ENCODE assay signal across 19 cellular contexts in the genomic region with DNA sequence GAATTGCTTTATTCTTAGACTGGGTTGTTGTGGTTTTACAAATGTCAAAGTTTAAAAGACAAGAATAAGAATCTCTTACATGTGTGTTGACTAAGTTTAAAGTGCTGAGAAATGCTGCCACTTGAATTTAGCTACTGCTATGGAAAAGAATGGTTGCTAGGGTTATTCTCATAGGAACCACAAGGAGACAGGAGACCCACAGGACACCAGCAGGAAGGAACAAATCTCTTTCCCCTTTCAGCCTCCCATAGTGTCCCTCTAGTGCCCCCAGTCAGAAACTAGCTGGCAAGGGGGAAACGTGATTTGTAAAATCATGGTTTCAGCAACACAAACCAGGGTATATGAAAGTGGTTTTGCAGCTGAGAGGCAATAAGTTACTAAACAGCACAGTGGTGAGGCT.
A peak's percentile ranks its signal among the peaks of the same experiment; 100 is the strongest.
DNase-seq lines count a peak whose midpoint lies in the region; ATAC-seq and TF ChIP-seq lines count a peak whose summit lies in the region.
"Had no signal": no experiment of that assay in that cellular context is flagged by ENCODE, and none has a peak within 500 bp of the region (broad histone marks: within the 10 kb centered on the region; RNA-seq: fewer than 3 reads in every experiment).

No MANE protein-coding gene starts in this region.

- TF ChIP-seq CTCF in cardiac muscle cell (IDR thresholded peaks at IDR 0.05; ENCODE audit: low read depth, low read length) (peak; percentile 31), left ventricle myocardium inferior (IDR thresholded peaks at IDR 0.05; ENCODE audit: borderline replicate concordance) (no peak), WTC11 (IDR thresholded peaks at IDR 0.05) (no peak), foreskin keratinocyte (conservative IDR thresholded peaks at IDR 0.05) (peak; percentile 47), type B pancreatic cell (conservative IDR thresholded peaks at IDR 0.05) (peak; percentile 41), colonic mucosa (IDR thresholded peaks at IDR 0.05) (no peak), stomach (IDR thresholded peaks at IDR 0.05) (no peak)

- DNase-seq in cardiac muscle cell (ENCODE audit: low read depth in 1 of 2, low spot score in 1 of 2) (peak in 1 of 2 donors; percentile 21), left ventricle myocardium inferior (no peak), WTC11 (ENCODE audit: low spot score) (no peak), foreskin keratinocyte (no peak), type B pancreatic cell (ENCODE audit: extremely low spot score, unreplicated experiment) (no peak), colonic mucosa (no peak), stomach (no peak), NCI-H748 treated with DMSO at 0.1 percent for 48 hours (lab: John Stamatoyannopoulos, UW) (no peak)
- DNase-seq: activated CD4-positive, alpha-beta T cell treated with anti-CD3 and anti-CD28 coated beads, Interleukin-2, amount 50 U/mL, for 4 hours; activated T-cell treated with anti-CD3 and anti-CD28 coated beads, Interleukin-2, amount 50 U/mL, for 24 hours; Caco-2; caudate nucleus; GF-D8; glutamatergic neuron; kidney; NCI-H146; SHP77 treated with DMSO at 0.1 percent for 48 hours; stimulated activated naive CD8-positive, alpha-beta T cell treated with anti-CD3 and anti-CD28 coated beads, Interleukin-15, Interleukin-2, amounts not matched to agents 100 U/mL and 50 U/mL, for 24 hours had no signal

- no peaks in the 10 kb centered on the region for H3K9me3 ChIP-seq in cardiac muscle cell (ENCODE audit: low read depth)
- no peaks in the 10 kb centered on the region for H3K9me3 ChIP-seq in left ventricle myocardium inferior (replicated peaks)
- no peaks in the 10 kb centered on the region for H3K9me3 ChIP-seq in colonic mucosa
- no peaks in the 10 kb centered on the region for H3K9me3 ChIP-seq in stomach
- H3K9me3 ChIP-seq: Caco-2 had no signal

- peaks cover 7% of the 10 kb centered on the region; the same call in 1 of the 2 replicates for H3K4me1 Mint-ChIP-seq in WTC11
- peaks cover 28% of the 10 kb centered on the region for H3K4me1 Mint-ChIP-seq in type B pancreatic cell (ENCODE audit: unreplicated experiment)
- H3K4me1 Mint-ChIP-seq: activated naive CD4-positive, alpha-beta T cell treated with anti-CD3 and anti-CD28 coated beads, Interleukin-2, amount 50 U/mL, for 24 hours had no signal

- TF ChIP-seq EP300 in stomach (IDR thresholded peaks at IDR 0.05) = no peak

- CTCF ChIA-PET in WTC11 (lab: Charles Lee) = interaction anchor here (1.2 to 2.1 kb wide), 7 partner anchors 24 to 228 kb away, joined by 3 to 22 read pairs (median 4); a partner anchor contains a TSS

- H3K9me3 Mint-ChIP-seq in WTC11 (no peaks in the 10 kb centered on the region), type B pancreatic cell (no peaks in the 10 kb centered on the region)
- H3K9me3 Mint-ChIP-seq: activated naive CD4-positive, alpha-beta T cell treated with anti-CD3 and anti-CD28 coated beads, Interleukin-2, amount 50 U/mL, for 24 hours; activated T-cell treated with anti-CD3 and anti-CD28 coated beads, Interleukin-2, amount 50 U/mL, for 24 hours had no signal

- H3K36me3 ChIP-seq in cardiac muscle cell (no peaks in the 10 kb centered on the region), left ventricle myocardium inferior (no peaks in the 10 kb centered on the region), colonic mucosa (no peaks in the 10 kb centered on the region), stomach (no peaks in the 10 kb centered on the region)

- no peak overlapping the region for H3K27ac ChIP-seq in cardiac muscle cell
- H3K27ac ChIP-seq in left ventricle myocardium inferior (replicated peaks) = no peak overlapping the region
- H3K27ac ChIP-seq in foreskin keratinocyte = no peak overlapping the region
- H3K27ac ChIP-seq in colonic mucosa = no peak overlapping the region
- H3K27ac ChIP-seq in stomach = no peak overlapping the region

- no peak overlapping the region for H3K9ac ChIP-seq in colonic mucosa (ENCODE audit: low read depth in 2 of 2, low read length in 2 of 2)

- H3K4me1 ChIP-seq in cardiac muscle cell (ENCODE audit: low read depth) = no peaks in the 10 kb centered on the region
- H3K4me1 ChIP-seq in left ventricle myocardium inferior = no peaks in the 10 kb centered on the region
- H3K4me1 ChIP-seq in foreskin keratinocyte = no peaks in the 10 kb centered on the region
- H3K4me1 ChIP-seq in colonic mucosa = no peaks in the 10 kb centered on the region
- H3K4me1 ChIP-seq in stomach = peaks cover 0 to 6% (median 0%) of the 10 kb centered on the region in 4 donors
- H3K4me1 ChIP-seq: Caco-2 had no signal

- WGBS in stomach, 5 donors = 38 to 70% (median 65%) methylated on average over 1 of the region's 1 CpG

- peak; percentile 90 for ATAC-seq in WTC11
- ATAC-seq in foreskin keratinocyte = no peak
- ATAC-seq: stimulated activated naive CD8-positive, alpha-beta T cell treated with anti-CD3 and anti-CD28 coated beads, Interleukin-15, Interleukin-2, amounts not matched to agents 100 U/mL and 50 U/mL, for 24 hours had no signal

- H3K27me3 ChIP-seq in cardiac muscle cell (no peaks in the 10 kb centered on the region), left ventricle myocardium inferior (ENCODE audit: low read depth) (no peaks in the 10 kb centered on the region), foreskin keratinocyte (no peaks in the 10 kb centered on the region), colonic mucosa (no peaks in the 10 kb centered on the region), stomach (no peaks in the 10 kb centered on the region)

- H3K27ac Mint-ChIP-seq in WTC11 = no peak overlapping the region
- H3K27ac Mint-ChIP-seq in type B pancreatic cell = no peak overlapping the region
- H3K27ac Mint-ChIP-seq: activated naive CD4-positive, alpha-beta T cell treated with anti-CD3 and anti-CD28 coated beads, Interleukin-2, amount 50 U/mL, for 24 hours; activated T-cell treated with anti-CD3 and anti-CD28 coated beads, Interleukin-2, amount 50 U/mL, for 24 hours had no signal

- no peaks in the 10 kb centered on the region for H3K36me3 Mint-ChIP-seq in WTC11
- no peaks in the 10 kb centered on the region for H3K36me3 Mint-ChIP-seq in type B pancreatic cell

- POLR2A ChIA-PET in WTC11 (lab: Charles Lee) = no interaction called here

- no peak for TF ChIP-seq POLR2A in stomach (IDR thresholded peaks at IDR 0.05)

- H3K4me3 ChIP-seq in cardiac muscle cell (no peak overlapping the region), left ventricle myocardium inferior (no peak overlapping the region), colonic mucosa (no peak overlapping the region), stomach (no peak overlapping the region)

- H3K4me3 Mint-ChIP-seq in WTC11 (no peak overlapping the region), type B pancreatic cell (no peak overlapping the region)
- H3K4me3 Mint-ChIP-seq: activated naive CD4-positive, alpha-beta T cell treated with anti-CD3 and anti-CD28 coated beads, Interleukin-2, amount 50 U/mL, for 24 hours; activated T-cell treated with anti-CD3 and anti-CD28 coated beads, Interleukin-2, amount 50 U/mL, for 24 hours had no signal

- intact Hi-C loops in left ventricle myocardium inferior (cut with micrococcal nuclease) (no loop called here), colonic mucosa (cut with DNase I) (no loop called here), stomach (cut with DNase I; ENCODE audit: low total_unique reads) (no loop called here)

- no peaks in the 10 kb centered on the region for H3K27me3 Mint-ChIP-seq in WTC11 (ENCODE audit: low read depth)
- H3K27me3 Mint-ChIP-seq in type B pancreatic cell = peaks cover 19% of the 10 kb centered on the region
- H3K27me3 Mint-ChIP-seq: activated naive CD4-positive, alpha-beta T cell treated with anti-CD3 and anti-CD28 coated beads, Interleukin-2, amount 50 U/mL, for 24 hours; activated T-cell treated with anti-CD3 and anti-CD28 coated beads, Interleukin-2, amount 50 U/mL, for 24 hours had no signal

TF ChIP-seq in WTC11, 78 proteins besides CTCF, POLR2A, EP300 and RAD21 (continues in another document):
- TF ChIP-seq RELA (CRISPR knock-in tag; IDR thresholded peaks at IDR 0.05; ENCODE audit: borderline replicate concordance) (no peak), NR2C2 (CRISPR knock-in tag; IDR thresholded peaks at IDR 0.05) (no peak), JUN (CRISPR knock-in tag; IDR thresholded peaks at IDR 0.05) (no peak), PRRX2 (CRISPR knock-in tag; IDR thresholded peaks at IDR 0.05) (no peak), ETV6 (CRISPR knock-in tag; IDR thresholded peaks at IDR 0.05) (no peak), ZBTB21 (CRISPR knock-in tag; IDR thresholded peaks at IDR 0.05; ENCODE audit: borderline replicate concordance) (no peak), NFE2L1 (CRISPR knock-in tag; IDR thresholded peaks at IDR 0.05) (no peak), CREB1 (CRISPR knock-in tag; IDR thresholded peaks at IDR 0.05) (no peak), ELF4 (CRISPR knock-in tag; IDR thresholded peaks at IDR 0.05; ENCODE audit: low read depth) (no peak), CBFB (CRISPR knock-in tag; IDR thresholded peaks at IDR 0.05; ENCODE audit: low read depth) (no peak), SOX15 (CRISPR knock-in tag; IDR thresholded peaks at IDR 0.05) (no peak), GABPB1 (CRISPR knock-in tag; IDR thresholded peaks at IDR 0.05) (no peak), ZNF317 (CRISPR knock-in tag; IDR thresholded peaks at IDR 0.05; ENCODE audit: borderline replicate concordance, low read depth) (no peak), JAZF1 (CRISPR knock-in tag; IDR thresholded peaks at IDR 0.05) (no peak)
- TF ChIP-seq, protein P1, sequence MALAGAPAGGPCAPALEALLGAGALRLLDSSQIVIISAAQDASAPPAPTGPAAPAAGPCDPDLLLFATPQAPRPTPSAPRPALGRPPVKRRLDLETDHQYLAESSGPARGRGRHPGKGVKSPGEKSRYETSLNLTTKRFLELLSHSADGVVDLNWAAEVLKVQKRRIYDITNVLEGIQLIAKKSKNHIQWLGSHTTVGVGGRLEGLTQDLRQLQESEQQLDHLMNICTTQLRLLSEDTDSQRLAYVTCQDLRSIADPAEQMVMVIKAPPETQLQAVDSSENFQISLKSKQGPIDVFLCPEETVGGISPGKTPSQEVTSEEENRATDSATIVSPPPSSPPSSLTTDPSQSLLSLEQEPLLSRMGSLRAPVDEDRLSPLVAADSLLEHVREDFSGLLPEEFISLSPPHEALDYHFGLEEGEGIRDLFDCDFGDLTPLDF (CRISPR knock-in tag; IDR thresholded peaks at IDR 0.05) = no peak

Comparison
In these comparisons a context has a peak if more than half of its experiments do, and no peak if none do; other contexts are left out.
1. CTCF ChIP-seq: peak in cardiac muscle cell (single experiment), foreskin keratinocyte (single experiment) and type B pancreatic cell (single experiment); none in left ventricle myocardium inferior (single experiment), WTC11 (single experiment), colonic mucosa (single experiment) and stomach (0 of 7).